Comparison of ENCODE assay signal across 19 cellular contexts in genomic region chr19:18803550-18804138, GRCh38. TPM values are rescaled to one million over a fixed set of nuclear protein-coding genes. Genes with fewer than 3 reads are reported as not detected.
DNase-seq lines count a peak whose midpoint lies in the region; ATAC-seq, FAIRE-seq and TF ChIP-seq lines count a peak whose summit lies in the region.
"Had no signal": no experiment of that assay in that cellular context is flagged by ENCODE, and none has a peak within 500 bp of the region (broad histone marks: within the 10 kb centered on the region; RNA-seq: fewer than 3 reads in every experiment).

No MANE protein-coding gene starts in this region.

- H3K4me3 ChIP-seq in A549 (no peak overlapping the region), H1 (ENCODE audit: extremely low read depth in 1 of 4, insufficient read depth in 2 of 4, low read depth in 3 of 4, low read length in 4 of 4) (no peak overlapping the region), heart left ventricle (no peak overlapping the region), left ventricle myocardium inferior (no peak overlapping the region)
- H3K4me3 ChIP-seq: GM23338 had no signal

- H3K14ac ChIP-seq in H1 (ENCODE audit: insufficient read length): no peak overlapping the region

- no peak overlapping the region for H2BK120ac ChIP-seq in H1 (replicated peaks; ENCODE audit: low read depth, low read length)

- no peak overlapping the region for H2AFZ ChIP-seq in H1 (ENCODE audit: low read length)

- no peak overlapping the region for H3K27ac ChIP-seq in A549
- H3K27ac ChIP-seq in H1 (ENCODE audit: low read depth, low read length): no peak overlapping the region
- H3K27ac ChIP-seq in heart left ventricle: no peak overlapping the region
- no peak overlapping the region for H3K27ac ChIP-seq in left ventricle myocardium inferior (replicated peaks)

- CTCF ChIA-PET in A549 (lab: Yijun Ruan, JAX) (interaction anchor here (0.6 to 1.6 kb wide), 2 partner anchors 44 to 231 kb away, joined by 4 to 5 read pairs; no protein-coding TSS in a partner anchor), HEK293T (lab: Yijun Ruan, JAX) (no interaction called here), H1 (lab: Charles Lee; ENCODE audit: partially characterized antibody) (interaction anchor here (0.6 to 1.3 kb wide), 3 partner anchors 53 to 744 kb away, joined by 3 read pairs; no protein-coding TSS in a partner anchor)

- no peak overlapping the region for H4K8ac ChIP-seq in H1 (ENCODE audit: extremely low read depth, insufficient read depth, low read length)

- peaks cover 0 to 23% (median 14%) of the 10 kb centered on the region in 4 experiments; a peak in 5 of 7 replicates for H3K27me3 ChIP-seq in H1 (replicated peaks in 1 of 4; ENCODE audit: control insufficient read depth in 3 of 4, extremely low read depth in 1 of 4, insufficient read depth in 3 of 4, low read length in 3 of 4)
- peaks cover 0 to 19% (median 8%) of the 10 kb centered on the region in 9 donors for H3K27me3 ChIP-seq in heart left ventricle
- peaks cover 72% of the 10 kb centered on the region for H3K27me3 ChIP-seq in left ventricle myocardium inferior (ENCODE audit: low read depth)

- WGBS in A549 (ENCODE audit: missing lambda C conversion rate): 73% methylated on average over 5 of the region's 5 CpGs
- 87% methylated on average over 5 of the region's 5 CpGs; no CpG with 5 or more reads in 1 of the 2 experiments for WGBS in H1 (ENCODE audit: extremely low coverage in 1 of 2, insufficient coverage in 1 of 2, insufficient read length in 1 of 2, insufficient replicate concordance in 2 of 2, low coverage in 1 of 2, low lambda C conversion rate in 2 of 2, missing lambda C conversion rate in 1 of 2), 2 experiments
- WGBS in heart left ventricle, 4 donors: 84 to 91% (median 90%) methylated on average over 4 to 5 of the region's 5 CpGs

- no peak overlapping the region for H2BK12ac ChIP-seq in H1 (ENCODE audit: low read depth, low read length)

- POLR2A ChIA-PET in A549 (lab: Yijun Ruan, JAX) (no interaction called here), HEK293T (lab: Yijun Ruan, JAX) (no interaction called here), H1 (lab: Charles Lee; ENCODE audit: partially characterized antibody) (interaction anchor here (0.7 kb wide), 1 partner anchor 9 kb away, joined by 4 read pairs; no protein-coding TSS in a partner anchor)

- no peak overlapping the region for H4K91ac ChIP-seq in H1 (replicated peaks; ENCODE audit: insufficient read length, low read length)

- H4K5ac ChIP-seq in H1 (ENCODE audit: insufficient read length, low read depth, low read length): no peak overlapping the region

- no peaks in the 10 kb centered on the region for H3K79me1 ChIP-seq in H1 (ENCODE audit: low read depth, low read length)

- no peak overlapping the region for H3K4ac ChIP-seq in H1 (replicated peaks; ENCODE audit: insufficient read length, low read depth, low read length)

- no peak overlapping the region for H3K9ac ChIP-seq in H1 (replicated peaks in 1 of 4; ENCODE audit: extremely low read depth in 1 of 4, low read depth in 3 of 4, low read length in 3 of 4)

- no peak overlapping the region for H2BK5ac ChIP-seq in H1 (ENCODE audit: low read depth, low read length)

- TF ChIP-seq RAD21 in A549 (conservative IDR thresholded peaks at IDR 0.05 in 1 of 2, IDR thresholded peaks at IDR 0.05 in 1 of 2) (no peak), H1 (IDR thresholded peaks at IDR 0.05 in 1 of 2, conservative IDR thresholded peaks at IDR 0.05 in 1 of 2; ENCODE audit: low read depth in 2 of 2, low read length in 2 of 2) (no peak)

- H3K9me3 ChIP-seq in A549 (no peaks in the 10 kb centered on the region), H1 (ENCODE audit: insufficient read depth in 2 of 2, low read depth in 1 of 2, low read length in 1 of 2) (no peaks in the 10 kb centered on the region), heart left ventricle (no peaks in the 10 kb centered on the region), left ventricle myocardium inferior (replicated peaks) (no peaks in the 10 kb centered on the region)

- H3K4me2 ChIP-seq in A549 (no peak overlapping the region), H1 (ENCODE audit: insufficient read depth in 1 of 2, low read depth in 2 of 2, low read length in 2 of 2) (no peak overlapping the region)
- H3K4me2 ChIP-seq: GM23338 had no signal

- H2BK15ac ChIP-seq in H1 (ENCODE audit: low read length): no peak overlapping the region

- TF ChIP-seq POLR2A in A549 (IDR thresholded peaks at IDR 0.05; ENCODE audit: low read length): no peak
- no peak for TF ChIP-seq POLR2A in H1 (IDR thresholded peaks at IDR 0.05; ENCODE audit: control extremely low read depth in 1 of 2, low read depth in 2 of 2, low read length in 2 of 2)
- no peak for TF ChIP-seq POLR2A in heart left ventricle (IDR thresholded peaks at IDR 0.05)

- DNase-seq in A549 (ENCODE audit: low read depth in 1 of 2, low spot score in 1 of 2): no peak
- peak; percentile 17 for DNase-seq in D341Med (ENCODE audit: low spot score)
- no peak for DNase-seq in HEK293T (ENCODE audit: extremely low spot score)
- no peak for DNase-seq in H1 (ENCODE audit: low read depth in 1 of 2, low spot score in 2 of 2)
- no peak for DNase-seq in heart left ventricle
- no peak for DNase-seq in stimulated activated CD4-positive, alpha-beta T cell treated with anti-CD3 and anti-CD28 coated beads, Interleukin-4, amount 100 ng/mL, for 4 hours
- DNase-seq in left ventricle myocardium inferior: no peak
- DNase-seq: ACHN; AML-193; CD4-positive, alpha-beta memory T cell had no signal

- TF ChIP-seq CTCF in A549 (IDR thresholded peaks at IDR 0.05) (no peak), H1 (IDR thresholded peaks at IDR 0.05; ENCODE audit: control extremely low read depth in 1 of 3, insufficient read depth in 1 of 3, low read depth in 1 of 3, low read length in 3 of 3) (no peak), heart left ventricle (IDR thresholded peaks at IDR 0.05) (no peak), left ventricle myocardium inferior (IDR thresholded peaks at IDR 0.05; ENCODE audit: borderline replicate concordance) (no peak)

- H2AK5ac ChIP-seq in H1 (ENCODE audit: low read depth, low read length): no peak overlapping the region

- peaks cover 11% of the 10 kb centered on the region; the same call in 1 of the 2 replicates for H3K23me2 ChIP-seq in H1 (ENCODE audit: low read depth, low read length)

- no peaks in the 10 kb centered on the region for H3K36me3 ChIP-seq in H1 (ENCODE audit: control insufficient read depth in 2 of 4, insufficient read depth in 4 of 4, low read length in 3 of 4)
- no peaks in the 10 kb centered on the region for H3K36me3 ChIP-seq in heart left ventricle
- no peaks in the 10 kb centered on the region for H3K36me3 ChIP-seq in left ventricle myocardium inferior

- TF ChIP-seq EP300 in A549 (IDR thresholded peaks at IDR 0.05) (no peak), H1 (IDR thresholded peaks at IDR 0.05; ENCODE audit: borderline replicate concordance in 1 of 2, low read depth in 2 of 2, low read length in 2 of 2) (no peak)

- FAIRE-seq in A549 (lab: Jason Lieb, UNC) (no peak), H1 (lab: Jason Lieb, UNC) (no peak)
- FAIRE-seq: D721Med, G401.6, GM12891 had no signal

- no peak overlapping the region for H2BK20ac ChIP-seq in H1 (ENCODE audit: low read length)

- no peak overlapping the region for H3K18ac ChIP-seq in H1 (ENCODE audit: extremely low read depth, low read length)

- no peaks in the 10 kb centered on the region for H3K4me1 ChIP-seq in A549
- H3K4me1 ChIP-seq in H1 (replicated peaks in 1 of 4; ENCODE audit: control insufficient read depth in 3 of 4, insufficient read depth in 4 of 4, low read length in 3 of 4): peaks cover 0 to 2% (median 0%) of the 10 kb centered on the region in 4 experiments; a peak in 2 of 7 replicates
- H3K4me1 ChIP-seq in heart left ventricle: peaks cover 0 to under 1% (median 0%) of the 10 kb centered on the region in 12 donors
- no peaks in the 10 kb centered on the region for H3K4me1 ChIP-seq in left ventricle myocardium inferior

- no peak overlapping the region for H3K56ac ChIP-seq in H1 (replicated peaks; ENCODE audit: insufficient read length, low read depth, low read length)

- H3K79me2 ChIP-seq in H1 (ENCODE audit: control insufficient read depth in 1 of 2, insufficient read depth in 2 of 2, low read length in 2 of 2): no peaks in the 10 kb centered on the region

- H3K23ac ChIP-seq in H1 (ENCODE audit: insufficient read length): no peak overlapping the region

- peaks cover 0 to 11% of the 10 kb centered on the region in 2 experiments for H4K20me1 ChIP-seq in H1 (replicated peaks in 1 of 2; ENCODE audit: control insufficient read depth in 1 of 2, insufficient read depth in 2 of 2, low read length in 2 of 2)

- intact Hi-C loops in heart left ventricle (cut with DNase I) (no loop called here), left ventricle myocardium inferior (cut with micrococcal nuclease) (no loop called here)

- ATAC-seq in A549: no peak
- ATAC-seq in heart left ventricle: no peak
- ATAC-seq: GM23338, HCT116 had no signal

RNA-seq across cellular contexts. Expression of gene COMP, which starts 12.5 kb away (rescaled TPM):
- not detected in 2 replicates for polyA plus RNA-seq in A549 (2011; rRNA removed)
- polyA plus RNA-seq in A549 (2012; cell fraction: cytosol; rRNA removed): 0.03 TPM in 1 of 2 replicates, not detected in the other
- 0.10 TPM in 1 of 2 replicates, not detected in the other for polyA plus RNA-seq in A549 (2012; cell fraction: nucleus; rRNA removed)
- not detected in 3 replicates for polyA plus RNA-seq in A549 (2017; fragmentation: RNase III; extraction: RNeasy Plus Mini Kit Qiagen cat#74134 plus additional on column Dnase treatment)
- not detected in 2 replicates for polyA minus RNA-seq in A549 (2011; rRNA and poly(A)+ RNA removed)
- 0.17 and 0.25 TPM in 2 replicates for total RNA-seq in H1 (2021; fragmentation: NEBNext Ultra II Directional; extraction: Animal tissue kit (Norgen Biotek cat#: 25700))
- polyA plus RNA-seq in H1 (2011; rRNA removed): 0.17 and 0.35 TPM in 2 replicates
- polyA plus RNA-seq in H1 (2011; cell fraction: cytosol; rRNA removed): 0.37 TPM
- 0.91 TPM for polyA plus RNA-seq in H1 (2011; cell fraction: nucleus; rRNA removed)
- polyA plus RNA-seq in H1 (2012, experiment 1 of 2): 0.09 to 0.24 TPM (median 0.16 TPM) in 3 of 4 replicates, not detected in the other
- 0.09 TPM for polyA plus RNA-seq in H1 (2012, experiment 2 of 2)
- polyA plus RNA-seq in H1 (2013, experiment 1 of 2): 0.16 TPM
- 0.15 TPM for polyA plus RNA-seq in H1 (2013, experiment 2 of 2)
- polyA minus RNA-seq in H1 (2011; rRNA and poly(A)+ RNA removed): 0.19 and 0.29 TPM in 2 replicates
- not detected for polyA minus RNA-seq in H1 (2011; cell fraction: cytosol; rRNA and poly(A)+ RNA removed)
- polyA minus RNA-seq in H1 (2011; cell fraction: nucleus; rRNA and poly(A)+ RNA removed): not detected
- total RNA-seq in heart left ventricle: 1 to 10 TPM in 3 of 9 donors, under 1 TPM in 5, not detected in 1; 0.16 to 2.7 (median 0.60) TPM
- under 1 TPM; 0.11 to 0.53 TPM for polyA plus RNA-seq in heart left ventricle
- 1.2 TPM for total RNA-seq in left ventricle myocardium inferior
- total RNA-seq: A172; CD4-positive, alpha-beta memory T cell; H7; HT-29 had no signal
- polyA plus RNA-seq: CD14-positive monocyte; CD4-positive, alpha-beta memory T cell had no signal

RNA-seq across cellular contexts. Expression of gene UPF1, which starts 28.1 kb away (rescaled TPM):
- polyA plus RNA-seq in A549 (2011; rRNA removed) (19.2 and 29.6 TPM in 2 replicates), A549 (2017; fragmentation: RNase III; extraction: RNeasy Plus Mini Kit Qiagen cat#74134 plus additional on column Dnase treatment) (27.9 to 28.6 TPM (median 28.2 TPM) in 3 replicates), H1 (2011; rRNA removed) (46.4 and 77.0 TPM in 2 replicates), heart left ventricle (10 to 100 TPM; 33.4 to 34.3 TPM)
- polyA plus RNA-seq in A549 (2012; cell fraction: cytosol; rRNA removed): 20.0 and 24.8 TPM in 2 replicates
- 90.7 and 95.7 TPM in 2 replicates for polyA plus RNA-seq in A549 (2012; cell fraction: nucleus; rRNA removed)
- 45.6 and 52.9 TPM in 2 replicates for polyA minus RNA-seq in A549 (2011; rRNA and poly(A)+ RNA removed)
- 62.0 and 64.6 TPM in 2 replicates for total RNA-seq in H1 (2021; fragmentation: NEBNext Ultra II Directional; extraction: Animal tissue kit (Norgen Biotek cat#: 25700))
- 21.2 TPM for polyA plus RNA-seq in H1 (2011; cell fraction: cytosol; rRNA removed)
- 103 TPM for polyA plus RNA-seq in H1 (2011; cell fraction: nucleus; rRNA removed)
- 27.7 to 47.4 TPM (median 46.0 TPM) in 4 replicates for polyA plus RNA-seq in H1 (2012, experiment 1 of 2)
- 32.1 TPM for polyA plus RNA-seq in H1 (2012, experiment 2 of 2)
- polyA plus RNA-seq in H1 (2013, experiment 1 of 2): 28.2 TPM
- 27.5 TPM for polyA plus RNA-seq in H1 (2013, experiment 2 of 2)
- 70.9 and 84.6 TPM in 2 replicates for polyA minus RNA-seq in H1 (2011; rRNA and poly(A)+ RNA removed)
- 56.1 TPM for polyA minus RNA-seq in H1 (2011; cell fraction: cytosol; rRNA and poly(A)+ RNA removed)
- polyA minus RNA-seq in H1 (2011; cell fraction: nucleus; rRNA and poly(A)+ RNA removed): 58.3 TPM
- total RNA-seq in heart left ventricle (10 to 100 TPM; 27.5 to 84.4 (median 40.2) TPM), left ventricle myocardium inferior (32.3 TPM)

Comparison
In these comparisons a context has a peak if more than half of its experiments do, and no peak if none do; other contexts are left out.
1. Of the 18 proteins assayed by ChIP-seq in both H1 and A549: peak only in H1: KDM1A; only in A549: none; in both: none; in neither: 17.